ENCODE assay signal across 3 cellular contexts in the genomic region with DNA sequence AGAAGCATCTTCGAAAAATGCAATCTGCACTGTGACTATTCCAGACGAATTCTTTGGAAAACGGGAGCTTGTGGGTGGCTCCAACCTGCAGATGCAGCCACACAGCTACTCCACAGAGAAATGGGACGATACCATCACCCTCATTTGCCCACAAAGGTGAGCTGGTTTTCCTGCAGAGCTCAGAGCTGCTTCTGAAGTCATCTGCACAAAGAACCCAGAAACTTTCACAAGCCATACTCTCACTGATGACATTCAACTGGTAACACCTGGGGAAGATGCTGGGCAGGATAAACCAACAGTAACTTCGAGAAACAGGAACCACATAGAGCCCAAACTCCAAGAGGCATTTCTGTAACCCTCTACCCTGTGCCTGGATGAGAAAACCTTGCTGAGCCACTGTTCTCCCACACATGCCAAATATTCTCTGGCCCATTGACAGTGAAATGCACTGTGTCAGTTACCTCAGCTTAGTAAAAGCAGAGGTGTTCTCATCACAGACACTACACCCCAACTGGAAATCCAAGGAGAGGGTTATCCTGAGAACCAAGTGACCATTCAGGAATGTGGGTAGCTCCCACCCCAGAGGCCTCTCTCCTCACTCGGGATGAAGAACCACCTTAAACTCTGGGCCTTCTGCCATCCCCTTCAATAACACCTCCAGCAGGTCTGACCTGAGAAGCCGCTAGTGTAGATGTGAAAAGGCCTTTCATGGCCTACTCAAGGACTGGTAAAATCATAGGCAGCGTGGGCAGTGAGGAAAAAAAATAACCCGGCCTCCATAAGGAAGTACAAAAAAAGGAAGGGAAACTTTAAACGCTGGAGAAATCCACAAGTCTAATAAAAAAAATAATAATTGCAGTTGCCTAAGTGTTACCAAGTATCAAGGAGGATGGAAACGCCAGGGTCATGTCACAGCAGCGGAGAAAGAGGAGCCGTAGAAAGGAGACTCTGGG.
TF ChIP-seq lines count a peak whose summit lies in the region.

No MANE protein-coding gene starts in this region.

TF ChIP-seq in SK-N-SH, 30 proteins besides CTCF, POLR2A, EP300 and RAD21 (continued from another document and continues in another):
- no peak for TF ChIP-seq JUND (IDR thresholded peaks at IDR 0.05)
- TF ChIP-seq TAF1 (IDR thresholded peaks at IDR 0.05; ENCODE audit: borderline replicate concordance, low read depth, low read length): no peak
- TF ChIP-seq FOSL2 (IDR thresholded peaks at IDR 0.05; ENCODE audit: borderline replicate concordance, low read depth): no peak
- TF ChIP-seq, protein P1, sequence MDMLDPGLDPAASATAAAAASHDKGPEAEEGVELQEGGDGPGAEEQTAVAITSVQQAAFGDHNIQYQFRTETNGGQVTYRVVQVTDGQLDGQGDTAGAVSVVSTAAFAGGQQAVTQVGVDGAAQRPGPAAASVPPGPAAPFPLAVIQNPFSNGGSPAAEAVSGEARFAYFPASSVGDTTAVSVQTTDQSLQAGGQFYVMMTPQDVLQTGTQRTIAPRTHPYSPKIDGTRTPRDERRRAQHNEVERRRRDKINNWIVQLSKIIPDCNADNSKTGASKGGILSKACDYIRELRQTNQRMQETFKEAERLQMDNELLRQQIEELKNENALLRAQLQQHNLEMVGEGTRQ (IDR thresholded peaks at IDR 0.05; ENCODE audit: borderline replicate concordance, low read depth, low read length): no peak
- no peak for TF ChIP-seq MEF2A (IDR thresholded peaks at IDR 0.05; ENCODE audit: borderline replicate concordance, low read depth)
- TF ChIP-seq, protein P2, sequence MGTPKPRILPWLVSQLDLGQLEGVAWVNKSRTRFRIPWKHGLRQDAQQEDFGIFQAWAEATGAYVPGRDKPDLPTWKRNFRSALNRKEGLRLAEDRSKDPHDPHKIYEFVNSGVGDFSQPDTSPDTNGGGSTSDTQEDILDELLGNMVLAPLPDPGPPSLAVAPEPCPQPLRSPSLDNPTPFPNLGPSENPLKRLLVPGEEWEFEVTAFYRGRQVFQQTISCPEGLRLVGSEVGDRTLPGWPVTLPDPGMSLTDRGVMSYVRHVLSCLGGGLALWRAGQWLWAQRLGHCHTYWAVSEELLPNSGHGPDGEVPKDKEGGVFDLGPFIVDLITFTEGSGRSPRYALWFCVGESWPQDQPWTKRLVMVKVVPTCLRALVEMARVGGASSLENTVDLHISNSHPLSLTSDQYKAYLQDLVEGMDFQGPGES (IDR thresholded peaks at IDR 0.05; ENCODE audit: low read depth, low read length): no peak
- no peak for TF ChIP-seq FOXJ3 (CRISPR knock-in tag; IDR thresholded peaks at IDR 0.05)
- TF ChIP-seq GABPA (IDR thresholded peaks at IDR 0.05; ENCODE audit: low read depth): no peak
- no peak for TF ChIP-seq POLR2AphosphoS5 (IDR thresholded peaks at IDR 0.05; ENCODE audit: low read depth, low read length)
- TF ChIP-seq, protein P3, sequence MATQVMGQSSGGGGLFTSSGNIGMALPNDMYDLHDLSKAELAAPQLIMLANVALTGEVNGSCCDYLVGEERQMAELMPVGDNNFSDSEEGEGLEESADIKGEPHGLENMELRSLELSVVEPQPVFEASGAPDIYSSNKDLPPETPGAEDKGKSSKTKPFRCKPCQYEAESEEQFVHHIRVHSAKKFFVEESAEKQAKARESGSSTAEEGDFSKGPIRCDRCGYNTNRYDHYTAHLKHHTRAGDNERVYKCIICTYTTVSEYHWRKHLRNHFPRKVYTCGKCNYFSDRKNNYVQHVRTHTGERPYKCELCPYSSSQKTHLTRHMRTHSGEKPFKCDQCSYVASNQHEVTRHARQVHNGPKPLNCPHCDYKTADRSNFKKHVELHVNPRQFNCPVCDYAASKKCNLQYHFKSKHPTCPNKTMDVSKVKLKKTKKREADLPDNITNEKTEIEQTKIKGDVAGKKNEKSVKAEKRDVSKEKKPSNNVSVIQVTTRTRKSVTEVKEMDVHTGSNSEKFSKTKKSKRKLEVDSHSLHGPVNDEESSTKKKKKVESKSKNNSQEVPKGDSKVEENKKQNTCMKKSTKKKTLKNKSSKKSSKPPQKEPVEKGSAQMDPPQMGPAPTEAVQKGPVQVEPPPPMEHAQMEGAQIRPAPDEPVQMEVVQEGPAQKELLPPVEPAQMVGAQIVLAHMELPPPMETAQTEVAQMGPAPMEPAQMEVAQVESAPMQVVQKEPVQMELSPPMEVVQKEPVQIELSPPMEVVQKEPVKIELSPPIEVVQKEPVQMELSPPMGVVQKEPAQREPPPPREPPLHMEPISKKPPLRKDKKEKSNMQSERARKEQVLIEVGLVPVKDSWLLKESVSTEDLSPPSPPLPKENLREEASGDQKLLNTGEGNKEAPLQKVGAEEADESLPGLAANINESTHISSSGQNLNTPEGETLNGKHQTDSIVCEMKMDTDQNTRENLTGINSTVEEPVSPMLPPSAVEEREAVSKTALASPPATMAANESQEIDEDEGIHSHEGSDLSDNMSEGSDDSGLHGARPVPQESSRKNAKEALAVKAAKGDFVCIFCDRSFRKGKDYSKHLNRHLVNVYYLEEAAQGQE (IDR thresholded peaks at IDR 0.05; ENCODE audit: low read depth, low read length): no peak
- TF ChIP-seq TCF12 (IDR thresholded peaks at IDR 0.05): no peak
- no peak for TF ChIP-seq SMC3 (IDR thresholded peaks at IDR 0.05; ENCODE audit: low read depth, low read length)
- TF ChIP-seq YY1 (IDR thresholded peaks at IDR 0.05; ENCODE audit: low read depth): no peak
- TF ChIP-seq SIN3A (IDR thresholded peaks at IDR 0.05; ENCODE audit: borderline replicate concordance, low read depth, low read length): no peak

TF ChIP-seq in SK-N-SH treated with all-trans-retinoic acid at 6 μM for 48 hours, 23 proteins besides CTCF, POLR2A, EP300 and RAD21 (continued from another document):
- TF ChIP-seq, protein P4, sequence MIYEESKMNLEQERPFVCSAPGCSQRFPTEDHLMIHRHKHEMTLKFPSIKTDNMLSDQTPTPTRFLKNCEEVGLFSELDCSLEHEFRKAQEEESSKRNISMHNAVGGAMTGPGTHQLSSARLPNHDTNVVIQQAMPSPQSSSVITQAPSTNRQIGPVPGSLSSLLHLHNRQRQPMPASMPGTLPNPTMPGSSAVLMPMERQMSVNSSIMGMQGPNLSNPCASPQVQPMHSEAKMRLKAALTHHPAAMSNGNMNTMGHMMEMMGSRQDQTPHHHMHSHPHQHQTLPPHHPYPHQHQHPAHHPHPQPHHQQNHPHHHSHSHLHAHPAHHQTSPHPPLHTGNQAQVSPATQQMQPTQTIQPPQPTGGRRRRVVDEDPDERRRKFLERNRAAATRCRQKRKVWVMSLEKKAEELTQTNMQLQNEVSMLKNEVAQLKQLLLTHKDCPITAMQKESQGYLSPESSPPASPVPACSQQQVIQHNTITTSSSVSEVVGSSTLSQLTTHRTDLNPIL (CRISPR knock-in tag; IDR thresholded peaks at IDR 0.05; ENCODE audit: low read depth): no peak
- TF ChIP-seq ZNF565 (CRISPR knock-in tag; conservative IDR thresholded peaks at IDR 0.05; ENCODE audit: low read depth): no peak
- no peak for TF ChIP-seq ZC3H10 (CRISPR knock-in tag; IDR thresholded peaks at IDR 0.05)
- no peak for TF ChIP-seq TOX (CRISPR knock-in tag; IDR thresholded peaks at IDR 0.05; ENCODE audit: borderline replicate concordance)
- TF ChIP-seq ZFP3 (CRISPR knock-in tag; IDR thresholded peaks at IDR 0.05): no peak
- no peak for TF ChIP-seq ZFP30 (CRISPR knock-in tag; IDR thresholded peaks at IDR 0.05)
- no peak for TF ChIP-seq ZNF8 (CRISPR knock-in tag; IDR thresholded peaks at IDR 0.05)

TF ChIP-seq in WTC11, 78 proteins besides CTCF, POLR2A, EP300 and RAD21 (continued from another document):
- TF ChIP-seq, protein P5, sequence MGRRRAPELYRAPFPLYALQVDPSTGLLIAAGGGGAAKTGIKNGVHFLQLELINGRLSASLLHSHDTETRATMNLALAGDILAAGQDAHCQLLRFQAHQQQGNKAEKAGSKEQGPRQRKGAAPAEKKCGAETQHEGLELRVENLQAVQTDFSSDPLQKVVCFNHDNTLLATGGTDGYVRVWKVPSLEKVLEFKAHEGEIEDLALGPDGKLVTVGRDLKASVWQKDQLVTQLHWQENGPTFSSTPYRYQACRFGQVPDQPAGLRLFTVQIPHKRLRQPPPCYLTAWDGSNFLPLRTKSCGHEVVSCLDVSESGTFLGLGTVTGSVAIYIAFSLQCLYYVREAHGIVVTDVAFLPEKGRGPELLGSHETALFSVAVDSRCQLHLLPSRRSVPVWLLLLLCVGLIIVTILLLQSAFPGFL (CRISPR knock-in tag; IDR thresholded peaks at IDR 0.05; ENCODE audit: borderline replicate concordance): no peak
- TF ChIP-seq ZNF416 (CRISPR knock-in tag; IDR thresholded peaks at IDR 0.05) (no peak), JUN (CRISPR knock-in tag; IDR thresholded peaks at IDR 0.05) (no peak), EMX1 (CRISPR knock-in tag; IDR thresholded peaks at IDR 0.05) (no peak), ZNF232 (CRISPR knock-in tag; IDR thresholded peaks at IDR 0.05) (no peak), HMGA2 (CRISPR knock-in tag; IDR thresholded peaks at IDR 0.05) (no peak), ZBTB21 (CRISPR knock-in tag; IDR thresholded peaks at IDR 0.05; ENCODE audit: borderline replicate concordance) (no peak), CREM (CRISPR knock-in tag; IDR thresholded peaks at IDR 0.05) (no peak), NFATC4 (CRISPR knock-in tag; IDR thresholded peaks at IDR 0.05) (no peak), MXD4 (CRISPR knock-in tag; IDR thresholded peaks at IDR 0.05; ENCODE audit: borderline replicate concordance) (no peak)
- TF ChIP-seq, protein P6, sequence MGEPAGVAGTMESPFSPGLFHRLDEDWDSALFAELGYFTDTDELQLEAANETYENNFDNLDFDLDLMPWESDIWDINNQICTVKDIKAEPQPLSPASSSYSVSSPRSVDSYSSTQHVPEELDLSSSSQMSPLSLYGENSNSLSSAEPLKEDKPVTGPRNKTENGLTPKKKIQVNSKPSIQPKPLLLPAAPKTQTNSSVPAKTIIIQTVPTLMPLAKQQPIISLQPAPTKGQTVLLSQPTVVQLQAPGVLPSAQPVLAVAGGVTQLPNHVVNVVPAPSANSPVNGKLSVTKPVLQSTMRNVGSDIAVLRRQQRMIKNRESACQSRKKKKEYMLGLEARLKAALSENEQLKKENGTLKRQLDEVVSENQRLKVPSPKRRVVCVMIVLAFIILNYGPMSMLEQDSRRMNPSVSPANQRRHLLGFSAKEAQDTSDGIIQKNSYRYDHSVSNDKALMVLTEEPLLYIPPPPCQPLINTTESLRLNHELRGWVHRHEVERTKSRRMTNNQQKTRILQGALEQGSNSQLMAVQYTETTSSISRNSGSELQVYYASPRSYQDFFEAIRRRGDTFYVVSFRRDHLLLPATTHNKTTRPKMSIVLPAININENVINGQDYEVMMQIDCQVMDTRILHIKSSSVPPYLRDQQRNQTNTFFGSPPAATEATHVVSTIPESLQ (CRISPR knock-in tag; IDR thresholded peaks at IDR 0.05): no peak
- TF ChIP-seq, protein P7, sequence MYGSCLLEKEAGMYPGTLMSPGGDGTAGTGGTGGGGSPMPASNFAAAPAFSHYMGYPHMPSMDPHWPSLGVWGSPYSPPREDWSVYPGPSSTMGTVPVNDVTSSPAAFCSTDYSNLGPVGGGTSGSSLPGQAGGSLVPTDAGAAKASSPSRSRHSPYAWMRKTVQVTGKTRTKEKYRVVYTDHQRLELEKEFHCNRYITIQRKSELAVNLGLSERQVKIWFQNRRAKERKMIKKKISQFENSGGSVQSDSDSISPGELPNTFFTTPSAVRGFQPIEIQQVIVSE (CRISPR knock-in tag; IDR thresholded peaks at IDR 0.05; ENCODE audit: borderline replicate concordance): no peak
- TF ChIP-seq, protein P8, sequence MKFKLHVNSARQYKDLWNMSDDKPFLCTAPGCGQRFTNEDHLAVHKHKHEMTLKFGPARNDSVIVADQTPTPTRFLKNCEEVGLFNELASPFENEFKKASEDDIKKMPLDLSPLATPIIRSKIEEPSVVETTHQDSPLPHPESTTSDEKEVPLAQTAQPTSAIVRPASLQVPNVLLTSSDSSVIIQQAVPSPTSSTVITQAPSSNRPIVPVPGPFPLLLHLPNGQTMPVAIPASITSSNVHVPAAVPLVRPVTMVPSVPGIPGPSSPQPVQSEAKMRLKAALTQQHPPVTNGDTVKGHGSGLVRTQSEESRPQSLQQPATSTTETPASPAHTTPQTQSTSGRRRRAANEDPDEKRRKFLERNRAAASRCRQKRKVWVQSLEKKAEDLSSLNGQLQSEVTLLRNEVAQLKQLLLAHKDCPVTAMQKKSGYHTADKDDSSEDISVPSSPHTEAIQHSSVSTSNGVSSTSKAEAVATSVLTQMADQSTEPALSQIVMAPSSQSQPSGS (CRISPR knock-in tag; IDR thresholded peaks at IDR 0.05; ENCODE audit: borderline replicate concordance, low read depth): no peak
- TF ChIP-seq, protein P9, sequence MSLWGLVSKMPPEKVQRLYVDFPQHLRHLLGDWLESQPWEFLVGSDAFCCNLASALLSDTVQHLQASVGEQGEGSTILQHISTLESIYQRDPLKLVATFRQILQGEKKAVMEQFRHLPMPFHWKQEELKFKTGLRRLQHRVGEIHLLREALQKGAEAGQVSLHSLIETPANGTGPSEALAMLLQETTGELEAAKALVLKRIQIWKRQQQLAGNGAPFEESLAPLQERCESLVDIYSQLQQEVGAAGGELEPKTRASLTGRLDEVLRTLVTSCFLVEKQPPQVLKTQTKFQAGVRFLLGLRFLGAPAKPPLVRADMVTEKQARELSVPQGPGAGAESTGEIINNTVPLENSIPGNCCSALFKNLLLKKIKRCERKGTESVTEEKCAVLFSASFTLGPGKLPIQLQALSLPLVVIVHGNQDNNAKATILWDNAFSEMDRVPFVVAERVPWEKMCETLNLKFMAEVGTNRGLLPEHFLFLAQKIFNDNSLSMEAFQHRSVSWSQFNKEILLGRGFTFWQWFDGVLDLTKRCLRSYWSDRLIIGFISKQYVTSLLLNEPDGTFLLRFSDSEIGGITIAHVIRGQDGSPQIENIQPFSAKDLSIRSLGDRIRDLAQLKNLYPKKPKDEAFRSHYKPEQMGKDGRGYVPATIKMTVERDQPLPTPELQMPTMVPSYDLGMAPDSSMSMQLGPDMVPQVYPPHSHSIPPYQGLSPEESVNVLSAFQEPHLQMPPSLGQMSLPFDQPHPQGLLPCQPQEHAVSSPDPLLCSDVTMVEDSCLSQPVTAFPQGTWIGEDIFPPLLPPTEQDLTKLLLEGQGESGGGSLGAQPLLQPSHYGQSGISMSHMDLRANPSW (CRISPR knock-in tag; conservative IDR thresholded peaks at IDR 0.05; ENCODE audit: low read depth): no peak
